ENCODE assay signal across 1 cellular context in genomic region chr15:45200799-45201556, GRCh38.
TF ChIP-seq lines count a peak whose summit lies in the region.

No MANE protein-coding gene starts in this region.

TF ChIP-seq in K562, 482 proteins besides CTCF, POLR2A, EP300 and RAD21 (continued from another document and continues in another):
- TF ChIP-seq ZNF592 (IDR thresholded peaks at IDR 0.05) = peak; percentile 74
- no peak for TF ChIP-seq KAT8 (IDR thresholded peaks at IDR 0.05; ENCODE audit: low read depth)
- peak; percentile 97 for TF ChIP-seq BRD9 (IDR thresholded peaks at IDR 0.05; ENCODE audit: low read depth, partially characterized antibody)
- peak; percentile 81; the same call in 1 of the 2 replicates for TF ChIP-seq HMGXB4 (CRISPR knock-in tag; IDR thresholded peaks at IDR 0.05)
- TF ChIP-seq ETS1 (conservative IDR thresholded peaks at IDR 0.05; ENCODE audit: control insufficient read depth, low read depth, low read length) = peak; percentile 94
- TF ChIP-seq PCBP2 (IDR thresholded peaks at IDR 0.05; ENCODE audit: low read depth, low read length, poor library complexity, severe bottlenecking) = no peak
- TF ChIP-seq KDM5B (IDR thresholded peaks at IDR 0.05; ENCODE audit: insufficient replicate concordance, low read depth, low read length) = peak; percentile 43
- no peak for TF ChIP-seq ZZZ3 (IDR thresholded peaks at IDR 0.05)
- no peak for TF ChIP-seq CREBBP (IDR thresholded peaks at IDR 0.05; ENCODE audit: low read depth, low read length)
- no peak for TF ChIP-seq LARP7 (IDR thresholded peaks at IDR 0.05)
- TF ChIP-seq PPARD (CRISPR knock-in tag; IDR thresholded peaks at IDR 0.05) = no peak
- no peak for TF ChIP-seq ARID2 (IDR thresholded peaks at IDR 0.05)
- TF ChIP-seq HDAC3 (IDR thresholded peaks at IDR 0.05; ENCODE audit: borderline replicate concordance, partially characterized antibody) = no peak
- peak; percentile 10; the same call in 1 of the 2 replicates for TF ChIP-seq PML (IDR thresholded peaks at IDR 0.05; ENCODE audit: low read length)
- TF ChIP-seq TCF3 (CRISPR knock-in tag; IDR thresholded peaks at IDR 0.05) = no peak
- peak; percentile 54 for TF ChIP-seq POLR3G (IDR thresholded peaks at IDR 0.05; ENCODE audit: extremely low read depth, insufficient read length, insufficient replicate concordance)
- no peak for TF ChIP-seq U2AF1 (optimal IDR thresholded peaks at IDR 0.05; ENCODE audit: low read depth, low read length)
- TF ChIP-seq ZBTB2 (IDR thresholded peaks at IDR 0.05) = no peak
- no peak for TF ChIP-seq FOXM1 (IDR thresholded peaks at IDR 0.05; ENCODE audit: low read depth)
- no peak for TF ChIP-seq FOXM1 (CRISPR knock-in tag; IDR thresholded peaks at IDR 0.05; ENCODE audit: low read depth)
- no peak for TF ChIP-seq CC2D1A (IDR thresholded peaks at IDR 0.05)
- no peak for TF ChIP-seq ASH1L (IDR thresholded peaks at IDR 0.05; ENCODE audit: borderline replicate concordance, low read depth, partially characterized antibody)
- no peak for TF ChIP-seq SIN3B (IDR thresholded peaks at IDR 0.05; ENCODE audit: low read depth)
- 0 out of 2 replicates have a peak, but pooled peaks have one; percentile 27 for TF ChIP-seq TAF7 (tag; IDR thresholded peaks at IDR 0.05)
- no peak for TF ChIP-seq ZNF384 (IDR thresholded peaks at IDR 0.05; ENCODE audit: low read depth, low read length)
- TF ChIP-seq CREB3 (tag; conservative IDR thresholded peaks at IDR 0.05; ENCODE audit: low read depth) = no peak
- no peak for TF ChIP-seq FOS (IDR thresholded peaks at IDR 0.05; ENCODE audit: extremely low read depth, insufficient read length)
- TF ChIP-seq IRF1 (CRISPR knock-in tag; IDR thresholded peaks at IDR 0.05; ENCODE audit: borderline replicate concordance) = no peak
- TF ChIP-seq RBM25 (IDR thresholded peaks at IDR 0.05; ENCODE audit: low read depth, low read length, severe bottlenecking) = no peak
- no peak for TF ChIP-seq ZNF584 (CRISPR knock-in tag; IDR thresholded peaks at IDR 0.05; ENCODE audit: low read depth)
- no peak; the same call in 1 of the 2 replicates for TF ChIP-seq E2F5 (CRISPR knock-in tag; IDR thresholded peaks at IDR 0.05)
- TF ChIP-seq CBX1 (IDR thresholded peaks at IDR 0.05; ENCODE audit: low read depth) = no peak
- TF ChIP-seq ZBTB8A (IDR thresholded peaks at IDR 0.05; ENCODE audit: partially characterized antibody) = peak; percentile 39
- 0 out of 2 replicates have a peak, but pooled peaks have one; percentile 23 for TF ChIP-seq CHD2 (IDR thresholded peaks at IDR 0.05; ENCODE audit: low read depth, low read length)
- peak in 1 of 2 experiments; percentile 54; a peak in 1 of 4 replicates for TF ChIP-seq RCOR1 (IDR thresholded peaks at IDR 0.05; ENCODE audit: borderline replicate concordance in 1 of 2, low read depth in 2 of 2, low read length in 2 of 2)
- 0 out of 6 replicates have a peak, but pooled peaks of 1 of the 3 experiments have one; percentile 6 for TF ChIP-seq ZBTB11 (CRISPR knock-in tag; IDR thresholded peaks at IDR 0.05)
- no peak for TF ChIP-seq ZNF436 (CRISPR knock-in tag; IDR thresholded peaks at IDR 0.05)
- peak in 1 of 2 experiments; percentile 60; a peak in 2 of 4 replicates for TF ChIP-seq MAZ (CRISPR knock-in tag; conservative IDR thresholded peaks at IDR 0.05 in 1 of 2, IDR thresholded peaks at IDR 0.05 in 1 of 2)
